Comparison of ENCODE assay signal across 21 cellular contexts in genomic region chr4:10809905-10810304, GRCh38.
A peak's percentile ranks its signal among the peaks of the same experiment; 100 is the strongest.
DNase-seq lines count a peak whose midpoint lies in the region; ATAC-seq and TF ChIP-seq lines count a peak whose summit lies in the region.
"Had no signal": no experiment of that assay in that cellular context is flagged by ENCODE, and none has a peak within 500 bp of the region (broad histone marks: within the 10 kb centered on the region; RNA-seq: fewer than 3 reads in every experiment).

No MANE protein-coding gene starts in this region.

- no peak overlapping the region for H3K9ac ChIP-seq in smooth muscle cell (ENCODE audit: low read depth)
- H3K9ac ChIP-seq: GM23248 had no signal

- no peaks in the 10 kb centered on the region for H3K36me3 ChIP-seq in smooth muscle cell (ENCODE audit: low read depth)
- H3K36me3 ChIP-seq: ascending aorta, BE2C, lower lobe of right lung, right atrium auricular region, thyroid gland had no signal

- DNase-seq in activated T-cell treated with anti-CD3 and anti-CD28 coated beads, Interleukin-2, amount 50 U/mL, for 72 hours = no peak
- DNase-seq in activated T-cell treated with anti-CD3 and anti-CD28 coated beads, Interleukin-2, amount 50 U/mL, for 48 hours = no peak
- no peak for DNase-seq in smooth muscle cell (lab: John Stamatoyannopoulos, UW; ENCODE audit: unreplicated experiment)
- no peak for DNase-seq in GM19238 (ENCODE audit: insufficient read length, low spot score)
- DNase-seq in AG08396 (ENCODE audit: low spot score) = no peak
- DNase-seq: activated CD4-positive, alpha-beta T cell treated with anti-CD3 and anti-CD28 coated beads for 36 hours; activated gamma-delta T cell; BE2C; IMR-90; islet precursor cell; lower lobe of right lung; NCI-H446; thyroid gland had no signal

- no peak overlapping the region for H2AFZ ChIP-seq in smooth muscle cell (ENCODE audit: low read depth)
- H2AFZ ChIP-seq: GM23248 had no signal

- peaks cover 7% of the 10 kb centered on the region for H3K27me3 Mint-ChIP-seq in activated T-cell treated with anti-CD3 and anti-CD28 coated beads, Interleukin-2, amount 50 U/mL, for 72 hours (ENCODE audit: low read depth)
- H3K27me3 Mint-ChIP-seq: activated CD4-positive, alpha-beta T cell treated with anti-CD3 and anti-CD28 coated beads for 36 hours had no signal

- no peaks in the 10 kb centered on the region for H3K4me1 ChIP-seq in smooth muscle cell (ENCODE audit: low read depth)
- H3K4me1 ChIP-seq: BE2C, lower lobe of right lung, right atrium auricular region, thyroid gland had no signal

- H3K36me3 Mint-ChIP-seq in activated T-cell treated with anti-CD3 and anti-CD28 coated beads, Interleukin-2, amount 50 U/mL, for 72 hours (ENCODE audit: insufficient read depth in 2 of 2) = peaks cover 0 to 6% of the 10 kb centered on the region in 2 donors

- H3F3A ChIP-seq in smooth muscle cell (ENCODE audit: low read depth) = no peaks in the 10 kb centered on the region

- H3K9me3 ChIP-seq in smooth muscle cell (replicated peaks; ENCODE audit: low read depth) = no peaks in the 10 kb centered on the region
- H3K9me3 ChIP-seq: ascending aorta, lower lobe of right lung, thyroid gland had no signal

- H3K27ac ChIP-seq in smooth muscle cell (ENCODE audit: low read depth) = peak overlapping the region; percentile 71
- H3K27ac ChIP-seq: 22Rv1, ascending aorta, GM23248, HL-60, lower lobe of right lung, right atrium auricular region, thyroid gland had no signal

- H3K4me2 ChIP-seq in smooth muscle cell = no peak overlapping the region

- no peak overlapping the region for H3K27ac Mint-ChIP-seq in activated T-cell treated with anti-CD3 and anti-CD28 coated beads, Interleukin-2, amount 50 U/mL, for 72 hours
- H3K27ac Mint-ChIP-seq: activated CD4-positive, alpha-beta T cell treated with anti-CD3 and anti-CD28 coated beads for 36 hours had no signal

- H3K9me3 Mint-ChIP-seq in activated T-cell treated with anti-CD3 and anti-CD28 coated beads, Interleukin-2, amount 50 U/mL, for 72 hours = peaks cover 3 to 5% of the 10 kb centered on the region in 2 donors

- WGBS in smooth muscle cell (ENCODE audit: low lambda C conversion rate) = 91% methylated on average over 3 of the region's 3 CpGs

- H3K4me1 Mint-ChIP-seq in activated T-cell treated with anti-CD3 and anti-CD28 coated beads, Interleukin-2, amount 50 U/mL, for 72 hours (ENCODE audit: low read depth) = peaks cover 12% of the 10 kb centered on the region
- H3K4me1 Mint-ChIP-seq: activated CD4-positive, alpha-beta T cell treated with anti-CD3 and anti-CD28 coated beads for 36 hours had no signal

- H3K79me2 ChIP-seq in smooth muscle cell (ENCODE audit: low read depth) = no peaks in the 10 kb centered on the region

- H3K27me3 ChIP-seq in smooth muscle cell (ENCODE audit: low read depth) = no peaks in the 10 kb centered on the region
- H3K27me3 ChIP-seq: ascending aorta, BE2C, right atrium auricular region, thyroid gland had no signal

- TF ChIP-seq CTCF in smooth muscle cell (IDR thresholded peaks at IDR 0.05; ENCODE audit: borderline replicate concordance, insufficient read depth, poor library complexity, severe bottlenecking) = no peak

- ATAC-seq in activated T-cell treated with anti-CD3 and anti-CD28 coated beads, Interleukin-2, amount 50 U/mL, for 72 hours (replicated peaks in 1 of 2) = peak; percentile 80 to 83
- peak; percentile 78 for ATAC-seq in HG02588 (IDR thresholded peaks at IDR 0.05; ENCODE audit: unreplicated experiment)
- peak; percentile 64 for ATAC-seq in HG03280 (IDR thresholded peaks at IDR 0.05; ENCODE audit: unreplicated experiment)
- ATAC-seq in GM19324 (IDR thresholded peaks at IDR 0.05; ENCODE audit: low FRiP score, unreplicated experiment) = no peak
- ATAC-seq: activated CD4-positive, alpha-beta T cell treated with anti-CD3 and anti-CD28 coated beads for 36 hours; lower lobe of right lung had no signal

- no peak overlapping the region for H3K4me3 Mint-ChIP-seq in activated T-cell treated with anti-CD3 and anti-CD28 coated beads, Interleukin-2, amount 50 U/mL, for 72 hours
- H3K4me3 Mint-ChIP-seq: activated CD4-positive, alpha-beta T cell treated with anti-CD3 and anti-CD28 coated beads for 36 hours had no signal

- no peaks in the 10 kb centered on the region for H4K20me1 ChIP-seq in smooth muscle cell (ENCODE audit: low read depth)

- no peak overlapping the region for H3K4me3 ChIP-seq in smooth muscle cell
- H3K4me3 ChIP-seq: ascending aorta, GM23248, lower lobe of right lung, right atrium auricular region, thyroid gland had no signal
